In the genomic region with DNA sequence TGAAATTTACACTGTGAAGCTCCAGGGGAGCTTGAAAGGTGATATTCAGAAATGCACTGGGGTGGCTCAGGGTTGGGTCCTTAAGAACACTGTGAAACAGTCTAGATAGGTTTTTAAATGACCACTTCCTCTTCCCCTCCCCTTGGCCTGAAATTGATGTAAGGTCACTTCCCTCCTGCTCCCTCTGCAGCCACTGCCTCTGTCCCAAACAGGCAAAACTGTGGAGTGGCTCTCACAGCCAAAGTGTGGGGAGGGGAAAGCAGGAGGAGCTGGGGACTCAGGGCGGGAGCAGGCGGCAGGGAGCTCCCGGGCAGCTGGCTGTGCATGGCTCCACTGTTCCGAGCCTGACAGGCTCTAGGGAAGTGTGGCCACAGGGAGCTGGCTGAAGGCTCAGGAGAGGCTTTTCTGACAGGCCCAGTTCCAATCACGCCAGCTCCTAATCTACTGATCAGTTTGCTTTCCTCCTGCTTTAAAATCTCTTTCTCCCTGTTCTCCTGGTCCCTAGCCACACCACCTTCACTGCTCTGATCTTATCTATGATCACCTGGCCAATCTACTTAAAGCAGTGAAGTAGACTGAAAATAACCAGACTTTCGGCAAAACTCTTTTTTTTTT, we compare ENCODE assay signal across 8 cellular contexts. TPM values are rescaled to one million over a fixed set of nuclear protein-coding genes. Genes with fewer than 3 reads are reported as not detected.
A peak's percentile ranks its signal among the peaks of the same experiment; 100 is the strongest.
DNase-seq lines count a peak whose midpoint lies in the region; ATAC-seq and TF ChIP-seq lines count a peak whose summit lies in the region.

No MANE protein-coding gene starts in this region.

- no peaks in the 10 kb centered on the region for H3K9me3 ChIP-seq in BLaER1 treated with 17β-estradiol and CSF1 and Interleukin-3, amounts not matched to agents 10 nM and 100 nM (replicated peaks in 1 of 11)
- H3K9me3 ChIP-seq in adrenal gland (replicated peaks in 1 of 3) = no peaks in the 10 kb centered on the region
- no peaks in the 10 kb centered on the region for H3K9me3 ChIP-seq in testis
- H3K9me3 ChIP-seq in Caco-2 = no peaks in the 10 kb centered on the region

- 37 to 54% (median 46%) methylated on average over 6 of the region's 6 CpGs for WGBS in adrenal gland, 4 donors
- WGBS in testis, 2 donors = 44 to 45% methylated on average over 6 of the region's 6 CpGs

- peaks cover 31 to 54% (median 46%) of the 10 kb centered on the region in 10 experiments for H3K4me1 ChIP-seq in BLaER1 treated with 17β-estradiol and CSF1 and Interleukin-3, amounts not matched to agents 10 nM and 100 nM
- H3K4me1 ChIP-seq in adrenal gland (replicated peaks in 1 of 2) (peaks cover 0 to 24% of the 10 kb centered on the region in 2 donors), testis (peaks cover 29% of the 10 kb centered on the region), Caco-2 (peaks cover 57% of the 10 kb centered on the region)

- DNase-seq in adrenal gland (peak in 5 of 7 donors; percentile 37 to 76 (median 49)), left colon (peak; percentile 35 to 59), testis (peak; percentile 41), Caco-2 (no peak)
- no peak for DNase-seq in activated CD4-positive, alpha-beta T cell treated with anti-CD3 and anti-CD28 coated beads for 36 hours

- H3K9me3 Mint-ChIP-seq in Caco-2 (ENCODE audit: unreplicated experiment) = no peaks in the 10 kb centered on the region
- H3K9me3 Mint-ChIP-seq in activated CD4-positive, alpha-beta T cell treated with anti-CD3 and anti-CD28 coated beads for 36 hours (ENCODE audit: low read depth) = no peaks in the 10 kb centered on the region

- no peaks in the 10 kb centered on the region for H3K36me3 ChIP-seq in BLaER1 treated with 17β-estradiol and CSF1 and Interleukin-3, amounts not matched to agents 10 nM and 100 nM
- H3K36me3 ChIP-seq in adrenal gland (replicated peaks in 1 of 2) (no peaks in the 10 kb centered on the region), testis (ENCODE audit: low read depth, missing control alignments) (no peaks in the 10 kb centered on the region), Caco-2 (ENCODE audit: control insufficient read depth, insufficient read depth, low read length) (no peaks in the 10 kb centered on the region)

- peak overlapping the region in 2 of 11 experiments; percentile 2 to 6; a peak in 1 of 22 replicates for H3K27ac ChIP-seq in BLaER1 treated with 17β-estradiol and CSF1 and Interleukin-3, amounts not matched to agents 10 nM and 100 nM
- H3K27ac ChIP-seq in adrenal gland (peak overlapping the region in 2 of 5 donors; percentile 55 to 72), testis (peak overlapping the region; percentile 32 to 64)

- no peak overlapping the region for H3K27ac Mint-ChIP-seq in Caco-2 (ENCODE audit: unreplicated experiment)
- no peak overlapping the region for H3K27ac Mint-ChIP-seq in activated CD4-positive, alpha-beta T cell treated with anti-CD3 and anti-CD28 coated beads for 36 hours

- peak overlapping the region in 6 of 11 experiments; percentile 8 to 41 (median 28); a peak in 11 of 22 replicates for H3K9ac ChIP-seq in BLaER1 treated with 17β-estradiol and CSF1 and Interleukin-3, amounts not matched to agents 10 nM and 100 nM

- H3K4me3 Mint-ChIP-seq in Caco-2 (ENCODE audit: unreplicated experiment) = no peak overlapping the region
- H3K4me3 Mint-ChIP-seq in activated CD4-positive, alpha-beta T cell treated with anti-CD3 and anti-CD28 coated beads for 36 hours = no peak overlapping the region

- no peak for TF ChIP-seq POLR2A in adrenal gland (IDR thresholded peaks at IDR 0.05)
- no peak for TF ChIP-seq POLR2A in testis (IDR thresholded peaks at IDR 0.05)

- no peak overlapping the region for H3K4me3 ChIP-seq in BLaER1 treated with 17β-estradiol and CSF1 and Interleukin-3, amounts not matched to agents 10 nM and 100 nM
- H3K4me3 ChIP-seq in adrenal gland (no peak overlapping the region), testis (no peak overlapping the region), Caco-2 (ENCODE audit: low read depth, low read length) (no peak overlapping the region)

- TF ChIP-seq CTCF in adrenal gland (IDR thresholded peaks at IDR 0.05) (no peak), testis (IDR thresholded peaks at IDR 0.05) (no peak), Caco-2 (IDR thresholded peaks at IDR 0.05; ENCODE audit: insufficient read depth in 1 of 2, low read depth in 1 of 2, low read length in 1 of 2, severe bottlenecking in 1 of 2, unreplicated experiment in 1 of 2) (no peak)

- ATAC-seq in HG02938 (IDR thresholded peaks at IDR 0.05; ENCODE audit: unreplicated experiment) = peak; percentile 56
- ATAC-seq in left colon = peak; percentile 18
- no peak for ATAC-seq in GM21367 (IDR thresholded peaks at IDR 0.05; ENCODE audit: unreplicated experiment)
- no peak for ATAC-seq in activated CD4-positive, alpha-beta T cell treated with anti-CD3 and anti-CD28 coated beads for 36 hours

- CTCF ChIA-PET in Caco-2 (lab: Charles Lee) = interaction anchor here (0.6 to 5.7 kb wide), 13 partner anchors 9 to 337 kb away, joined by 3 to 198 read pairs (median 5); no protein-coding TSS in a partner anchor
- CTCF ChIA-PET in activated CD4-positive, alpha-beta T cell treated with anti-CD3 and anti-CD28 coated beads for 36 hours (lab: Charles Lee) = interaction anchor here (0.5 to 7.1 kb wide), 23 partner anchors 10 to 215 kb away, joined by 3 to 216 read pairs (median 5); no protein-coding TSS in a partner anchor

- H3K27me3 Mint-ChIP-seq in Caco-2 (ENCODE audit: insufficient read depth, unreplicated experiment) = no peaks in the 10 kb centered on the region
- H3K27me3 Mint-ChIP-seq in activated CD4-positive, alpha-beta T cell treated with anti-CD3 and anti-CD28 coated beads for 36 hours = no peaks in the 10 kb centered on the region

- no peaks in the 10 kb centered on the region for H3K27me3 ChIP-seq in BLaER1 treated with 17β-estradiol and CSF1 and Interleukin-3, amounts not matched to agents 10 nM and 100 nM
- H3K27me3 ChIP-seq in adrenal gland (no peaks in the 10 kb centered on the region), testis (no peaks in the 10 kb centered on the region), Caco-2 (replicated peaks; ENCODE audit: control insufficient read depth, insufficient read depth, low read length) (no peaks in the 10 kb centered on the region)

- POLR2A ChIA-PET in Caco-2 (lab: Charles Lee) = interaction anchor here (1.4 to 1.7 kb wide), 2 partner anchors 9 to 32 kb away, joined by 5 to 12 read pairs; no protein-coding TSS in a partner anchor
- POLR2A ChIA-PET in activated CD4-positive, alpha-beta T cell treated with anti-CD3 and anti-CD28 coated beads for 36 hours (lab: Charles Lee) = interaction anchor here (0.9 kb wide), 1 partner anchor 30 kb away, joined by 4 read pairs; no protein-coding TSS in a partner anchor

- intact Hi-C loops in adrenal gland (cut with DNase I) = loop anchor here (2.0 to 10.0 kb wide), 2 partner anchors 29 to 77 kb away; no protein-coding TSS in a partner anchor
- intact Hi-C loops in left colon (cut with DNase I, micrococcal nuclease) = loop anchor here in 1 of 2 donors (10.0 kb wide), 1 partner anchor 67 kb away; no protein-coding TSS in a partner anchor
- intact Hi-C loops in testis (cut with DNase I; ENCODE audit: low total_unique reads) = no loop called here
- intact Hi-C loops in Caco-2 (cut with micrococcal nuclease; ENCODE audit: unreplicated experiment) = no loop called here
- intact Hi-C loops in activated CD4-positive, alpha-beta T cell treated with anti-CD3 and anti-CD28 coated beads for 36 hours (cut with DNase I, micrococcal nuclease) = loop anchor here in 1 of 2 experiments (2.0 kb wide), 1 partner anchor 77 kb away; no protein-coding TSS in a partner anchor

- H3K36me3 Mint-ChIP-seq in Caco-2 (ENCODE audit: insufficient read depth, unreplicated experiment) = no peaks in the 10 kb centered on the region
- peaks cover 9% of the 10 kb centered on the region for H3K36me3 Mint-ChIP-seq in activated CD4-positive, alpha-beta T cell treated with anti-CD3 and anti-CD28 coated beads for 36 hours (ENCODE audit: low read depth)

- peak overlapping the region; percentile 14 to 74 (median 52); a peak in 20 of 22 replicates for H3K4me2 ChIP-seq in BLaER1 treated with 17β-estradiol and CSF1 and Interleukin-3, amounts not matched to agents 10 nM and 100 nM

- no peaks in the 10 kb centered on the region for H4K20me1 ChIP-seq in BLaER1 treated with 17β-estradiol and CSF1 and Interleukin-3, amounts not matched to agents 10 nM and 100 nM

- BruUV-seq in Caco-2 (replicated peaks; lab: Mats Ljungman, UMichigan) = no TSS peak

- H3K4me1 Mint-ChIP-seq in Caco-2 (ENCODE audit: low read depth, unreplicated experiment) = peaks cover 43% of the 10 kb centered on the region
- peaks cover 10% of the 10 kb centered on the region for H3K4me1 Mint-ChIP-seq in activated CD4-positive, alpha-beta T cell treated with anti-CD3 and anti-CD28 coated beads for 36 hours

RNA-seq across cellular contexts. Expression of gene CSRP1, which starts 5.1 kb away (rescaled TPM):
- total RNA-seq in adrenal gland (100 to 1,000 TPM in 5 of 8 donors, 10 to 100 TPM in 3; 67.6 to 470 (median 200) TPM), left colon (100 to 1,000 TPM; 131 to 355 TPM), testis (100 to 1,000 TPM; 103 to 123 TPM), Caco-2 (2022) (60.0 and 60.8 TPM in 2 replicates)
- polyA plus RNA-seq in adrenal gland (100 to 1,000 TPM in 2 of 3 donors, 10 to 100 TPM in 1; 85.6 to 159 (median 156) TPM), testis (ENCODE audit: insufficient read depth, low read depth, low replicate concordance) (217 TPM)
- total RNA-seq in activated CD4-positive, alpha-beta T cell treated with anti-CD3 and anti-CD28 coated beads for 36 hours = 10 to 100 TPM; 49.2 to 50.7 TPM

RNA-seq across cellular contexts. Expression of gene NAV1, which starts 26.9 kb away (rescaled TPM):
- total RNA-seq in adrenal gland (10 to 100 TPM; 12.4 to 21.9 (median 17.1) TPM), left colon (10 to 100 TPM; 13.6 to 25.1 TPM), testis (10 to 100 TPM; 52.5 to 56.8 TPM), Caco-2 (2022) (2.0 and 4.6 TPM in 2 replicates)
- polyA plus RNA-seq in adrenal gland (10 to 100 TPM in 1 of 3 donors, 1 to 10 TPM in 2; 3.0 to 11.3 (median 4.4) TPM), testis (ENCODE audit: insufficient read depth, low read depth, low replicate concordance) (22.0 TPM)
- 1 to 10 TPM; 1.9 to 2.6 TPM for total RNA-seq in activated CD4-positive, alpha-beta T cell treated with anti-CD3 and anti-CD28 coated beads for 36 hours

RNA-seq across cellular contexts. Expression of gene PHLDA3, which starts 43.0 kb away (rescaled TPM):
- total RNA-seq in adrenal gland = 10 to 100 TPM; 14.5 to 64.7 (median 30.6) TPM
- 10 to 100 TPM in 2 of 3 donors, 1 to 10 TPM in 1; 2.1 to 30.7 (median 30.4) TPM for polyA plus RNA-seq in adrenal gland
- total RNA-seq in left colon = 10 to 100 TPM; 13.1 to 19.3 TPM
- total RNA-seq in testis = 10 to 100 TPM; 22.7 to 23.1 TPM
- polyA plus RNA-seq in testis (ENCODE audit: insufficient read depth, low read depth, low replicate concordance) = 24.0 TPM
- total RNA-seq in Caco-2 (2022) = 6.5 and 10.5 TPM in 2 replicates
- total RNA-seq in activated CD4-positive, alpha-beta T cell treated with anti-CD3 and anti-CD28 coated beads for 36 hours = 1 to 10 TPM; 2.2 to 3.5 TPM

Comparison
In these comparisons a context has a peak if more than half of its experiments do, and no peak if none do; other contexts are left out.
1. ATAC-seq: peak in HG02938 (single experiment) and left colon (single experiment); none in GM21367 (single experiment) and activated CD4-positive, alpha-beta T cell treated with anti-CD3 and anti-CD28 coated beads for 36 hours (single experiment).
2. DNase-seq: peak in adrenal gland (5 of 7), left colon (2 of 2) and testis (single experiment); none in Caco-2 (0 of 2) and activated CD4-positive, alpha-beta T cell treated with anti-CD3 and anti-CD28 coated beads for 36 hours (single experiment).
3. intact Hi-C loops: an anchor here in adrenal gland (2.0 to 10.0 kb wide); none called in testis and Caco-2.